In the genomic region with DNA sequence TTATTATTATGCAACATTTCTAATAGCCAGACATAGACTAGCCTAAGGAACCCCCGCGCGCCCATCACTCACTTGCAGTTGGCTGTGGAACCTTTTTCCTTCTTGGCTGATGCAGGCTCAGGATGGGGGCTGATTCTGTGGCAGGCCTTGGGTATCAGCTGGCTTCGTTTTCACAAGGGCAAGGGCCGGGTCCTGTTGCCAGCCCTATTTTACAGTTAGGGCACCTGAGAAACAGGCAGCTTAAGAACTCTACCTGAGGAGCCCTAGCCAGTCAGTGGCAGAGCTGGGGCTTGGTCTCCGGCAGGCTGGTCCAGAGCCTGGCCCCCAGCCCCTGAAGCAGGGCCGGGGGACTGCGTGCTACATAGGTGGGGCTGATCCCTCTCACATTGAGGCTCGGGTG, we compare ENCODE assay signal across 24 cellular contexts. TPM values are rescaled to one million over a fixed set of nuclear protein-coding genes. Genes with fewer than 3 reads are reported as not detected.
DNase-seq lines count a peak whose midpoint lies in the region; ATAC-seq and TF ChIP-seq lines count a peak whose summit lies in the region.
"Had no signal": no experiment of that assay in that cellular context is flagged by ENCODE, and none has a peak within 500 bp of the region (broad histone marks: within the 10 kb centered on the region; RNA-seq: fewer than 3 reads in every experiment).

No MANE protein-coding gene starts in this region.

- intact Hi-C loops in adrenal gland (cut with DNase I) = loop anchor here (10.0 kb wide), 1 partner anchor 154 kb away; no protein-coding TSS in a partner anchor

- H3K4me1 ChIP-seq in adrenal gland (replicated peaks in 1 of 2) = no peaks in the 10 kb centered on the region
- H3K4me1 ChIP-seq: BE2C had no signal

- no peaks in the 10 kb centered on the region for H3K27me3 Mint-ChIP-seq in type B pancreatic cell
- H3K27me3 Mint-ChIP-seq: CD4-positive, alpha-beta T cell; CD8-positive, alpha-beta memory T cell had no signal

- H3K9me3 Mint-ChIP-seq in type B pancreatic cell = no peaks in the 10 kb centered on the region
- H3K9me3 Mint-ChIP-seq: CD4-positive, alpha-beta T cell; CD8-positive, alpha-beta memory T cell had no signal

- no peaks in the 10 kb centered on the region for H3K27me3 ChIP-seq in adrenal gland
- H3K27me3 ChIP-seq: BE2C had no signal

- peak; percentile 53 for DNase-seq in activated CD8-positive, alpha-beta memory T cell treated with anti-CD3 and anti-CD28 coated beads for 24 hours
- no peak for DNase-seq in activated CD8-positive, alpha-beta memory T cell treated with anti-CD3 and anti-CD28 coated beads, Interleukin-2, amount 50 U/mL, for 48 hours
- DNase-seq in islet precursor cell (peak; percentile 38), omental fat pad (ENCODE audit: low spot score) (peak; percentile 14), type B pancreatic cell (ENCODE audit: extremely low spot score, unreplicated experiment) (peak; percentile 44), adrenal gland (no peak), hepatic stellate cell (ENCODE audit: low spot score) (no peak)
- DNase-seq: AML-193; BE2C; CD4-positive, alpha-beta T cell; CD8-positive, alpha-beta memory T cell; DMS 273 treated with DMSO at 0.1 percent for 48 hours; DMS79; EL; GDM1; GM23248; H7; HCEC 1CT had no signal

- no peak overlapping the region for H3K27ac Mint-ChIP-seq in type B pancreatic cell
- H3K27ac Mint-ChIP-seq: CD14-positive monocyte; CD4-positive, alpha-beta T cell had no signal

- ATAC-seq in omental fat pad (ENCODE audit: low FRiP score) = no peak
- ATAC-seq in HG03045 (IDR thresholded peaks at IDR 0.05; ENCODE audit: unreplicated experiment) = no peak
- ATAC-seq: GM12878 had no signal

- TF ChIP-seq CTCF in omental fat pad (IDR thresholded peaks at IDR 0.05) (no peak), type B pancreatic cell (conservative IDR thresholded peaks at IDR 0.05) (no peak), adrenal gland (IDR thresholded peaks at IDR 0.05) (no peak)

- H3K36me3 ChIP-seq in adrenal gland (replicated peaks in 1 of 2) = no peaks in the 10 kb centered on the region
- H3K36me3 ChIP-seq: BE2C had no signal

- H3K4me3 ChIP-seq in adrenal gland = no peak overlapping the region
- H3K4me3 ChIP-seq: BLaER1 treated with 17β-estradiol and CSF1 and Interleukin-3, amounts not matched to agents 10 nM and 100 nM; GM12878; GM23248 had no signal

- no peaks in the 10 kb centered on the region for H3K36me3 Mint-ChIP-seq in type B pancreatic cell

- 74 to 84% (median 76%) methylated on average over 8 to 9 of the region's 9 CpGs for WGBS in adrenal gland, 4 donors

- no peak overlapping the region for H3K27ac ChIP-seq in adrenal gland
- H3K27ac ChIP-seq: 22Rv1; BLaER1 treated with 17β-estradiol and CSF1 and Interleukin-3, amounts not matched to agents 10 nM and 100 nM; GM23248 had no signal

- H3K4me3 Mint-ChIP-seq in type B pancreatic cell = no peak overlapping the region
- H3K4me3 Mint-ChIP-seq: CD14-positive monocyte; CD4-positive, alpha-beta T cell; CD8-positive, alpha-beta memory T cell had no signal

- no peaks in the 10 kb centered on the region for H3K9me3 ChIP-seq in adrenal gland (replicated peaks in 1 of 3)
- H3K9me3 ChIP-seq: BE2C had no signal

- peaks cover under 1% of the 10 kb centered on the region for H3K4me1 Mint-ChIP-seq in type B pancreatic cell (ENCODE audit: unreplicated experiment)

- no peak for TF ChIP-seq POLR2A in adrenal gland (IDR thresholded peaks at IDR 0.05)

RNA-seq across cellular contexts. Expression of a gene that starts 28.7 kb away (rescaled TPM):
- under 1 TPM in 2 of 4 donors, not detected in 2; 0.31 to 0.37 TPM for total RNA-seq in omental fat pad
- total RNA-seq in type B pancreatic cell (ENCODE audit: low replicate concordance) = 0.82 and 1.7 TPM in 2 replicates
- total RNA-seq in adrenal gland = under 1 TPM in 5 of 8 donors, not detected in 3; 0.14 to 0.54 (median 0.19) TPM
- under 1 TPM; 0.22 to 0.48 (median 0.24) TPM for polyA plus RNA-seq in adrenal gland
- total RNA-seq: GM23248 had no signal
- polyA plus RNA-seq: AG04450 had no signal

RNA-seq across cellular contexts. Expression of a gene that starts 34.7 kb away (rescaled TPM):
- total RNA-seq in omental fat pad (1 to 10 TPM; 3.5 to 9.8 (median 7.8) TPM), type B pancreatic cell (ENCODE audit: low replicate concordance) (6.9 and 14.4 TPM in 2 replicates), adrenal gland (10 to 100 TPM in 4 of 8 donors, 1 to 10 TPM in 4; 2.2 to 23.6 (median 11.1) TPM)
- polyA plus RNA-seq in adrenal gland = 1 to 10 TPM; 1.6 to 8.5 (median 3.8) TPM
- polyA plus RNA-seq: CD14-positive monocyte had no signal

RNA-seq across cellular contexts. Expression of a gene that starts 57.3 kb away (rescaled TPM):
- total RNA-seq in omental fat pad (10 to 100 TPM; 15.3 to 99.1 (median 70.5) TPM), type B pancreatic cell (ENCODE audit: low replicate concordance) (41.1 and 61.0 TPM in 2 replicates), adrenal gland (10 to 100 TPM; 14.4 to 69.9 (median 44.5) TPM)
- polyA plus RNA-seq in adrenal gland = 10 to 100 TPM; 14.7 to 45.0 (median 19.8) TPM

Comparison
In these comparisons a context has a peak if more than half of its experiments do, and no peak if none do; other contexts are left out.
1. DNase-seq: peak in activated CD8-positive, alpha-beta memory T cell treated with anti-CD3 and anti-CD28 coated beads for 24 hours (single experiment), islet precursor cell (single experiment), omental fat pad (single experiment) and type B pancreatic cell (single experiment); none in activated CD8-positive, alpha-beta memory T cell treated with anti-CD3 and anti-CD28 coated beads, Interleukin-2, amount 50 U/mL, for 48 hours (single experiment), adrenal gland (0 of 7) and hepatic stellate cell (single experiment).